Comparison of ENCODE assay signal across 27 cellular contexts in genomic region chr2:129329574-129329973, GRCh38.
"Had no signal": no experiment of that assay in that cellular context is flagged by ENCODE, and none has a peak within 500 bp of the region (broad histone marks: within the 10 kb centered on the region; RNA-seq: fewer than 3 reads in every experiment).

No MANE protein-coding gene starts in this region.

- H3K79me2 ChIP-seq: hepatocyte, parathyroid adenoma had no signal

- H3K9me3 ChIP-seq: lower lobe of right lung, suprapubic skin, thoracic aorta, tibial artery, upper lobe of right lung, uterus had no signal

- H3K27me3 Mint-ChIP-seq: stimulated activated naive CD8-positive, alpha-beta T cell treated with anti-CD3 and anti-CD28 coated beads, Interleukin-15, Interleukin-2, amounts not matched to agents 100 ng/mL and 50 ng/mL, for 24 hours had no signal

- H3K4me2 ChIP-seq: hepatocyte had no signal

- H3K9ac ChIP-seq: parathyroid adenoma had no signal

- H3K4me1 ChIP-seq: lower lobe of right lung, parathyroid adenoma, spleen, suprapubic skin, upper lobe of right lung, uterus had no signal

- H3K4me3 Mint-ChIP-seq: naive thymus-derived CD8-positive, alpha-beta T cell; nephron; neural crest cell; stimulated activated effector memory CD8-positive, alpha-beta T cell treated with anti-CD3 and anti-CD28 coated beads, Interleukin-12 subunit alpha, Interleukin-12 subunit beta, amount 100 ng/mL, for 72 hours; stimulated activated naive CD8-positive, alpha-beta T cell treated with anti-CD3 and anti-CD28 coated beads, Interleukin-15, Interleukin-2, amounts not matched to agents 100 ng/mL and 50 ng/mL, for 24 hours had no signal

- H3K27me3 ChIP-seq: hepatocyte, spleen, suprapubic skin, tibial artery, upper lobe of right lung, uterus had no signal

- FAIRE-seq: small intestine had no signal

- H3K4me3 ChIP-seq: hepatocyte, lower lobe of right lung, spleen, suprapubic skin, thoracic aorta, tibial artery, upper lobe of right lung, uterus had no signal

- H3K36me3 ChIP-seq: lower lobe of right lung, spleen, suprapubic skin, thoracic aorta, tibial artery, upper lobe of right lung, uterus had no signal

- H3K4me1 Mint-ChIP-seq: naive thymus-derived CD8-positive, alpha-beta T cell; neural crest cell; stimulated activated effector memory CD8-positive, alpha-beta T cell treated with anti-CD3 and anti-CD28 coated beads, Interleukin-12 subunit alpha, Interleukin-12 subunit beta, amount 100 ng/mL, for 72 hours had no signal

- H2AFZ ChIP-seq: hepatocyte, parathyroid adenoma had no signal

- DNase-seq: islet precursor cell; lower lobe of right lung; mammary epithelial cell; mesenchymal stem cell; naive thymus-derived CD8-positive, alpha-beta T cell; nucleus accumbens; retina; right cardiac atrium; small intestine; spleen; stimulated activated CD4-positive, alpha-beta T cell treated with anti-CD3 and anti-CD28 coated beads, Interleukin-4, amount 100 ng/mL, for 24 hours; stimulated activated naive CD4-positive, alpha-beta T cell; tibial artery; trophoblast cell; upper lobe of right lung; uterus had no signal

- H3K9me3 Mint-ChIP-seq: neural crest cell had no signal

- ATAC-seq: left lobe of liver; lower lobe of right lung; naive thymus-derived CD8-positive, alpha-beta T cell; right cardiac atrium; sciatic nerve; stimulated activated effector memory CD8-positive, alpha-beta T cell treated with anti-CD3 and anti-CD28 coated beads, Interleukin-12 subunit alpha, Interleukin-12 subunit beta, amount 100 ng/mL, for 72 hours; upper lobe of right lung had no signal

- H3K36me3 Mint-ChIP-seq: naive thymus-derived CD8-positive, alpha-beta T cell; stimulated activated effector memory CD8-positive, alpha-beta T cell treated with anti-CD3 and anti-CD28 coated beads, Interleukin-12 subunit alpha, Interleukin-12 subunit beta, amount 100 ng/mL, for 72 hours had no signal

- H3K27ac Mint-ChIP-seq: naive thymus-derived CD8-positive, alpha-beta T cell; nephron; progenitor cell of endocrine pancreas; stimulated activated effector memory CD8-positive, alpha-beta T cell treated with anti-CD3 and anti-CD28 coated beads, Interleukin-12 subunit alpha, Interleukin-12 subunit beta, amount 100 ng/mL, for 72 hours; stimulated activated naive CD8-positive, alpha-beta T cell treated with anti-CD3 and anti-CD28 coated beads, Interleukin-15, Interleukin-2, amounts not matched to agents 100 ng/mL and 50 ng/mL, for 24 hours had no signal

- H3K27ac ChIP-seq: hepatocyte, lower lobe of right lung, parathyroid adenoma, spleen, suprapubic skin, thoracic aorta, tibial artery, upper lobe of right lung, uterus had no signal
